ENCODE assay signal across 28 cellular contexts in the genomic region with DNA sequence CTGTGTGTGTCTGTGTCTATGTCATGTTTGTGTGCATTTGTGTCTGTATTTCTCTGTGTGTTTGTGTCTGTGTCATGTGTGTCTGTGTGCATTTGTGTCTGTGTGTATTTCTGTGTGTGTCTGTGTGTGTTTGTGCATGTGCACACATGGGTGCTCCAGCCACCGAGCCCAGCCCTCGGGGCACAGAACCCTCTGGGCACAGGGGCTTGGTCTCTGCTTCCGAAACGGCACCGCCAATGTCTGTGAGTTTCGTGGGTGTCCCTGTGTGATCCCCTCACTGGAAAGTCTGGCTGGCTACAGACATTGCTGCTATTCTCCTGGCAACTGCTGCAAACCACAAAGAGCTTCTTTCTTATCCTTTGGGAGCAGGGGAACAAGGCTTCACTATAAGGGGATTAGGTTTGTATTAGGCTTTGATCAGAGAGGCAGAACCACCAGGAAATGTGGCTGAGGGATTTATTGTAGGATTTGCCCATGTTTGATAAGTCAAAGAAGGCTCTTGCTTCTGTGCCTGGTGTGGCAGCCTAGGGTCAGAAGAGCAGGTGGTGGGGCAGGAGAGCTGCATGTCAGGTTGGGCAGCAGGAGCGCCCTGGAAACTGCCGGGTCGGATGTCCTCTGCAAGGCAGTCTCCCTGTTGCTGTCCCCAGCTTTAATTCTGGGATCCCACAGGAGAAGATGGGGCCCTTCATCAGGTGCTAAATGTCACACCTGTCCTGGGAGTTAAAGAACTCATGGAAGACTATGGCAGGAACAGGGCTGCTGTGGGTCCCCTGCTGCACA. TPM values are rescaled to one million over a fixed set of nuclear protein-coding genes. Genes with fewer than 3 reads are reported as not detected.
DNase-seq lines count a peak whose midpoint lies in the region; ATAC-seq, FAIRE-seq and TF ChIP-seq lines count a peak whose summit lies in the region.
"Had no signal": no experiment of that assay in that cellular context is flagged by ENCODE, and none has a peak within 500 bp of the region (broad histone marks: within the 10 kb centered on the region; RNA-seq: fewer than 3 reads in every experiment).

No MANE protein-coding gene starts in this region.

- H3K27ac ChIP-seq in BLaER1 (no peak overlapping the region), HEK293 (ENCODE audit: extremely low read depth, low read depth, low read length) (no peak overlapping the region), H1 (ENCODE audit: low read depth, low read length) (no peak overlapping the region), neuronal stem cell (replicated peaks; ENCODE audit: low read length) (no peak overlapping the region), trophoblast cell (ENCODE audit: low read depth, low read length) (no peak overlapping the region)
- H3K27ac ChIP-seq: brain microvascular endothelial cell, prostate gland, sigmoid colon, tibial artery had no signal

- peaks cover 7% of the 10 kb centered on the region; the same call in 1 of the 2 replicates for H3K23me2 ChIP-seq in H1 (ENCODE audit: low read depth, low read length)

- no peak overlapping the region for H4K12ac ChIP-seq in trophoblast cell (ENCODE audit: low read depth, low read length)

- H2BK12ac ChIP-seq in H1 (ENCODE audit: low read depth, low read length) (no peak overlapping the region; the same call in 1 of the 2 replicates), neuronal stem cell (ENCODE audit: low read length) (no peak overlapping the region), trophoblast cell (ENCODE audit: low read length) (no peak overlapping the region)

- POLR2A ChIA-PET in HEK293 (lab: Yijun Ruan, JAX) = no interaction called here
- POLR2A ChIA-PET in H1 (lab: Charles Lee; ENCODE audit: partially characterized antibody) = no interaction called here

- H3K4me3 ChIP-seq in BLaER1 = no peak overlapping the region
- no peak overlapping the region for H3K4me3 ChIP-seq in HEK293 (ENCODE audit: low read depth, low read length)
- no peak overlapping the region for H3K4me3 ChIP-seq in H1 (ENCODE audit: extremely low read depth in 1 of 4, insufficient read depth in 2 of 4, low read depth in 3 of 4, low read length in 4 of 4)
- no peak overlapping the region for H3K4me3 ChIP-seq in neuronal stem cell (ENCODE audit: low read length in 2 of 2)
- no peak overlapping the region for H3K4me3 ChIP-seq in trophoblast cell (ENCODE audit: low read depth, low read length)
- H3K4me3 ChIP-seq: K562, prostate gland, sigmoid colon, tibial artery had no signal

- TF ChIP-seq RAD21 in H1 (IDR thresholded peaks at IDR 0.05 in 1 of 2, conservative IDR thresholded peaks at IDR 0.05 in 1 of 2; ENCODE audit: low read depth in 2 of 2, low read length in 2 of 2) = no peak

- H2BK120ac ChIP-seq in H1 (replicated peaks; ENCODE audit: low read depth, low read length) = no peak overlapping the region
- no peak overlapping the region for H2BK120ac ChIP-seq in neuronal stem cell (ENCODE audit: low read depth, low read length)
- H2BK120ac ChIP-seq in trophoblast cell (ENCODE audit: insufficient read depth, low read length, poor library complexity) = no peak overlapping the region

- H3K36me3 ChIP-seq in BLaER1 = no peaks in the 10 kb centered on the region
- no peaks in the 10 kb centered on the region for H3K36me3 ChIP-seq in HEK293 (ENCODE audit: control insufficient read depth in 2 of 2, insufficient read depth in 1 of 2, low read length in 2 of 2)
- H3K36me3 ChIP-seq in H1 (ENCODE audit: control insufficient read depth in 2 of 4, insufficient read depth in 4 of 4, low read length in 3 of 4) = no peaks in the 10 kb centered on the region
- H3K36me3 ChIP-seq in neuronal stem cell (replicated peaks in 1 of 2; ENCODE audit: control insufficient read depth in 2 of 2, insufficient read depth in 2 of 2, low read length in 2 of 2) = no peaks in the 10 kb centered on the region
- H3K36me3 ChIP-seq in trophoblast cell (ENCODE audit: control insufficient read depth in 1 of 2, insufficient read depth in 2 of 2, low read length in 2 of 2) = no peaks in the 10 kb centered on the region
- H3K36me3 ChIP-seq: brain microvascular endothelial cell, prostate gland, sigmoid colon, tibial artery had no signal

- CTCF ChIA-PET in HEK293 (lab: Yijun Ruan, JAX) (interaction anchor here (0.6 kb wide), 1 partner anchor 93 kb away, joined by 4 read pairs; no protein-coding TSS in a partner anchor), H1 (lab: Charles Lee; ENCODE audit: partially characterized antibody) (interaction anchor here (1.2 kb wide), 1 partner anchor 10 kb away, joined by 3 read pairs; no protein-coding TSS in a partner anchor)

- DNase-seq in H1 (ENCODE audit: low read depth in 1 of 2, low spot score in 2 of 2) (no peak), neuronal stem cell (ENCODE audit: low spot score) (no peak), activated gamma-delta T cell (lab: John Stamatoyannopoulos, UW) (no peak), trophoblast cell (no peak), GF-D8 (lab: John Stamatoyannopoulos, UW) (no peak)
- DNase-seq: ACHN; activated CD4-positive, alpha-beta memory T cell treated with anti-CD3 and anti-CD28 coated beads, Interleukin-2, amount 10 ng/mL, durations not matched to agents 7 days and 5 days; amygdala; brain microvascular endothelial cell; DMS53; foreskin melanocyte; mesenchymal stem cell; NCI-H1105 treated with DMSO at 0.1 percent for 48 hours; NCI-H187 treated with DMSO at 0.1 percent for 48 hours; NCI-H2171; nucleus accumbens; stimulated activated CD4-positive, alpha-beta T cell treated with anti-CD3 and anti-CD28 coated beads, Interleukin-4, amount 100 ng/mL, for 24 hours had no signal

- H3K27me3 ChIP-seq in BLaER1 = no peaks in the 10 kb centered on the region
- H3K27me3 ChIP-seq in H1 (replicated peaks in 1 of 4; ENCODE audit: control insufficient read depth in 3 of 4, extremely low read depth in 1 of 4, insufficient read depth in 3 of 4, low read length in 3 of 4) = no peaks in the 10 kb centered on the region
- no peaks in the 10 kb centered on the region for H3K27me3 ChIP-seq in neuronal stem cell (ENCODE audit: control insufficient read depth in 3 of 3, insufficient read depth in 3 of 3, low read depth in 1 of 3, low read length in 3 of 3)
- H3K27me3 ChIP-seq in trophoblast cell (ENCODE audit: insufficient read depth, low read length) = no peaks in the 10 kb centered on the region
- H3K27me3 ChIP-seq: brain microvascular endothelial cell had no signal

- WGBS in H1 (ENCODE audit: extremely low coverage in 1 of 2, insufficient coverage in 1 of 2, insufficient read length in 1 of 2, insufficient replicate concordance in 2 of 2, low coverage in 1 of 2, low lambda C conversion rate in 2 of 2, missing lambda C conversion rate in 1 of 2), 2 experiments = 96% methylated on average over 9 of the region's 9 CpGs; no CpG with 5 or more reads in 1 of the 2 experiments
- WGBS in neuronal stem cell (ENCODE audit: extremely low coverage in 2 of 2, insufficient read length in 2 of 2, insufficient replicate concordance in 1 of 2), 2 donors = no CpG with 5 or more reads among the region's 9 CpGs
- WGBS in trophoblast cell (ENCODE audit: extremely low coverage, insufficient coverage, insufficient read length) = no CpG with 5 or more reads among the region's 9 CpGs

- H2BK15ac ChIP-seq in H1 (ENCODE audit: low read length) = no peak overlapping the region
- H2BK15ac ChIP-seq in neuronal stem cell (ENCODE audit: low read length) = no peak overlapping the region

- H3K9ac ChIP-seq in BLaER1 = no peak overlapping the region
- H3K9ac ChIP-seq in H1 (replicated peaks in 1 of 4; ENCODE audit: extremely low read depth in 1 of 4, low read depth in 3 of 4, low read length in 3 of 4) = 0 out of 7 replicates have a peak overlapping the region, but pooled peaks of 1 of the 4 experiments have one; percentile 13
- no peak overlapping the region for H3K9ac ChIP-seq in neuronal stem cell (ENCODE audit: low read depth, low read length, poor library complexity)
- no peak overlapping the region for H3K9ac ChIP-seq in trophoblast cell (ENCODE audit: low read length)

- no peak overlapping the region for H2AFZ ChIP-seq in H1 (ENCODE audit: low read length)
- no peak overlapping the region for H2AFZ ChIP-seq in neuronal stem cell (ENCODE audit: low read length)
- no peak overlapping the region for H2AFZ ChIP-seq in trophoblast cell (ENCODE audit: insufficient read depth, low read length, poor library complexity)

- H3K79me2 ChIP-seq in H1 (ENCODE audit: control insufficient read depth in 1 of 2, insufficient read depth in 2 of 2, low read length in 2 of 2) (no peaks in the 10 kb centered on the region), trophoblast cell (ENCODE audit: control insufficient read depth, insufficient read depth, low read length, poor library complexity) (no peaks in the 10 kb centered on the region)

- no peak for TF ChIP-seq POLR2A in H1 (IDR thresholded peaks at IDR 0.05; ENCODE audit: control extremely low read depth in 1 of 2, low read depth in 2 of 2, low read length in 2 of 2)

- H2BK20ac ChIP-seq in H1 (ENCODE audit: low read length) = 0 out of 2 replicates have a peak overlapping the region, but pooled peaks have one; percentile 1

- TF ChIP-seq CTCF in HEK293 (tag by site-specific recombination; IDR thresholded peaks at IDR 0.05) = no peak
- TF ChIP-seq CTCF in H1 (IDR thresholded peaks at IDR 0.05; ENCODE audit: control extremely low read depth in 1 of 3, insufficient read depth in 1 of 3, low read depth in 1 of 3, low read length in 3 of 3) = no peak

- H4K20me1 ChIP-seq in BLaER1 (no peaks in the 10 kb centered on the region), H1 (replicated peaks in 1 of 2; ENCODE audit: control insufficient read depth in 1 of 2, insufficient read depth in 2 of 2, low read length in 2 of 2) (peaks cover 0 to 2% of the 10 kb centered on the region in 2 experiments)

- H3K56ac ChIP-seq in H1 (replicated peaks; ENCODE audit: insufficient read length, low read depth, low read length) = peak overlapping the region; percentile 0

- peak overlapping the region; percentile 12; the same call in 1 of the 2 replicates for H2BK5ac ChIP-seq in H1 (ENCODE audit: low read depth, low read length)
- peak overlapping the region; percentile 5 for H2BK5ac ChIP-seq in neuronal stem cell (ENCODE audit: low read length)
- no peak overlapping the region for H2BK5ac ChIP-seq in trophoblast cell (ENCODE audit: low read depth, low read length, poor library complexity)

- H3K9me3 ChIP-seq in BLaER1 (peaks cover 10% of the 10 kb centered on the region; the same call in 1 of the 2 replicates), HEK293 (ENCODE audit: control insufficient read depth, insufficient read depth, low read depth, low read length) (no peaks in the 10 kb centered on the region), H1 (ENCODE audit: insufficient read depth in 2 of 2, low read depth in 1 of 2, low read length in 1 of 2) (no peaks in the 10 kb centered on the region), neuronal stem cell (replicated peaks in 1 of 2; ENCODE audit: control insufficient read depth in 2 of 2, insufficient read depth in 1 of 2, low read depth in 1 of 2, low read length in 2 of 2) (peaks cover 0 to 5% of the 10 kb centered on the region in 2 donors), trophoblast cell (ENCODE audit: insufficient read depth, low read depth, low read length) (peaks cover 2% of the 10 kb centered on the region)
- H3K9me3 ChIP-seq: prostate gland, sigmoid colon, tibial artery had no signal

- H2AK5ac ChIP-seq in H1 (ENCODE audit: low read depth, low read length) (0 out of 2 replicates have a peak overlapping the region, but pooled peaks have one; percentile 65), neuronal stem cell (ENCODE audit: low read depth, low read length) (peak overlapping the region; percentile 12), trophoblast cell (ENCODE audit: low read length) (no peak overlapping the region)

- no peak overlapping the region for H4K5ac ChIP-seq in H1 (ENCODE audit: insufficient read length, low read depth, low read length)

- FAIRE-seq in H1 (lab: Jason Lieb, UNC) = no peak

- H3K18ac ChIP-seq in H1 (ENCODE audit: extremely low read depth, low read length) = no peak overlapping the region
- H3K18ac ChIP-seq in neuronal stem cell (ENCODE audit: low read length) = peak overlapping the region; percentile 11
- H3K18ac ChIP-seq in trophoblast cell (ENCODE audit: low read length) = no peak overlapping the region

- H3K14ac ChIP-seq in H1 (ENCODE audit: insufficient read length) (no peak overlapping the region), neuronal stem cell (ENCODE audit: low read length) (no peak overlapping the region), trophoblast cell (ENCODE audit: low read length) (no peak overlapping the region)

- H4K8ac ChIP-seq in H1 (ENCODE audit: extremely low read depth, insufficient read depth, low read length) = no peak overlapping the region
- no peak overlapping the region for H4K8ac ChIP-seq in neuronal stem cell (ENCODE audit: low read depth, low read length)
- H4K8ac ChIP-seq in trophoblast cell (ENCODE audit: low read depth, low read length) = no peak overlapping the region

- H3K79me1 ChIP-seq in H1 (ENCODE audit: low read depth, low read length) (no peaks in the 10 kb centered on the region), neuronal stem cell (ENCODE audit: low read depth, low read length) (no peaks in the 10 kb centered on the region), trophoblast cell (ENCODE audit: low read length) (no peaks in the 10 kb centered on the region)

- peak overlapping the region; percentile 57 for H3K4me2 ChIP-seq in BLaER1
- no peak overlapping the region for H3K4me2 ChIP-seq in H1 (ENCODE audit: insufficient read depth in 1 of 2, low read depth in 2 of 2, low read length in 2 of 2)
- no peak overlapping the region for H3K4me2 ChIP-seq in neuronal stem cell (ENCODE audit: insufficient read depth, low read length, poor library complexity, severe bottlenecking)
- H3K4me2 ChIP-seq in trophoblast cell (ENCODE audit: low read length) = no peak overlapping the region

- H3K4me1 ChIP-seq in BLaER1 (peaks cover 11% of the 10 kb centered on the region), HEK293 (ENCODE audit: control insufficient read depth, insufficient read depth, low read length) (no peaks in the 10 kb centered on the region), H1 (replicated peaks in 1 of 4; ENCODE audit: control insufficient read depth in 3 of 4, insufficient read depth in 4 of 4, low read length in 3 of 4) (no peaks in the 10 kb centered on the region), neuronal stem cell (ENCODE audit: control insufficient read depth in 2 of 2, insufficient read depth in 1 of 2, low read depth in 1 of 2, low read length in 2 of 2) (peaks cover 0 to 9% of the 10 kb centered on the region in 2 donors), trophoblast cell (ENCODE audit: control insufficient read depth in 1 of 2, insufficient read depth in 2 of 2, low read length in 2 of 2) (no peaks in the 10 kb centered on the region)
- H3K4me1 ChIP-seq: sigmoid colon, tibial artery had no signal

- ATAC-seq in HG02763 (IDR thresholded peaks at IDR 0.05; ENCODE audit: unreplicated experiment) = no peak
- ATAC-seq: activated naive CD4-positive, alpha-beta T cell treated with anti-CD3 and anti-CD28 coated beads, Interleukin-2, amount 50 U/mL, for 72 hours; K562 had no signal

- TF ChIP-seq EP300 in H1 (IDR thresholded peaks at IDR 0.05; ENCODE audit: borderline replicate concordance in 1 of 2, low read depth in 2 of 2, low read length in 2 of 2) = no peak

- no peak overlapping the region for H3K23ac ChIP-seq in H1 (ENCODE audit: insufficient read length)
- peak overlapping the region; percentile 16 for H3K23ac ChIP-seq in neuronal stem cell (ENCODE audit: low read depth, low read length, poor library complexity)
- no peak overlapping the region for H3K23ac ChIP-seq in trophoblast cell (ENCODE audit: low read length)

- no peak overlapping the region for H3K4ac ChIP-seq in H1 (replicated peaks; ENCODE audit: insufficient read length, low read depth, low read length)
- H3K4ac ChIP-seq in neuronal stem cell (ENCODE audit: low read length) = no peak overlapping the region
- no peak overlapping the region for H3K4ac ChIP-seq in trophoblast cell (ENCODE audit: low read depth, low read length)

- H4K91ac ChIP-seq in H1 (replicated peaks; ENCODE audit: insufficient read length, low read length) (no peak overlapping the region), neuronal stem cell (ENCODE audit: low read depth, low read length, poor library complexity) (no peak overlapping the region), trophoblast cell (ENCODE audit: low read depth, low read length) (no peak overlapping the region)

RNA-seq across cellular contexts. Expression of a gene that starts 39.6 kb away (rescaled TPM):
- not detected in 2 replicates for total RNA-seq in H1 (2021; fragmentation: NEBNext Ultra II Directional; extraction: Animal tissue kit (Norgen Biotek cat#: 25700))
- not detected in 2 replicates for polyA plus RNA-seq in H1 (2011; rRNA removed)
- polyA plus RNA-seq in H1 (2011; cell fraction: cytosol; rRNA removed) = not detected
- not detected for polyA plus RNA-seq in H1 (2011; cell fraction: nucleus; rRNA removed)
- not detected in 4 replicates for polyA plus RNA-seq in H1 (2012, experiment 1 of 2)
- polyA plus RNA-seq in H1 (2012, experiment 2 of 2) = not detected
- not detected for polyA plus RNA-seq in H1 (2013, experiment 1 of 2)
- polyA plus RNA-seq in H1 (2013, experiment 2 of 2) = not detected
- polyA minus RNA-seq in H1 (2011; rRNA and poly(A)+ RNA removed) = not detected in 2 replicates
- polyA minus RNA-seq in H1 (2011; cell fraction: cytosol; rRNA and poly(A)+ RNA removed) = not detected
- not detected for polyA minus RNA-seq in H1 (2011; cell fraction: nucleus; rRNA and poly(A)+ RNA removed)
- polyA plus RNA-seq in neuronal stem cell (2013, experiment 1 of 2) = not detected
- not detected for polyA plus RNA-seq in neuronal stem cell (2013, experiment 2 of 2)
- not detected in 2 replicates for polyA plus RNA-seq in trophoblast cell (2013)
- total RNA-seq: activated CD4-positive, alpha-beta memory T cell treated with anti-CD3 and anti-CD28 coated beads, Interleukin-2, amount 10 ng/mL, durations not matched to agents 7 days and 5 days; activated naive CD4-positive, alpha-beta T cell treated with anti-CD3 and anti-CD28 coated beads, Interleukin-2, amount 50 U/mL, for 72 hours; K562; M059J; NCI-H460 had no signal
- polyA plus RNA-seq: BJ, K562 had no signal
